Comparison of ENCODE assay signal across 7 cellular contexts in genomic region chr1:22710688-22711024, GRCh38. TPM values are rescaled to one million over a fixed set of nuclear protein-coding genes. Genes with fewer than 3 reads are reported as not detected.
DNase-seq lines count a peak whose midpoint lies in the region; ATAC-seq and TF ChIP-seq lines count a peak whose summit lies in the region.

Gene EPHB2, plus strand, starts transcription at chr1:22710839. Its CDS starts 144 bp downstream, at chr1:22710983.

- H3K4me2 ChIP-seq in Loucy (ENCODE audit: low read depth, low read length, poor library complexity, severe bottlenecking), result peak within 1 kb of the TSS; percentile 67

- no peaks in the 10 kb centered on the region for H3K9me3 ChIP-seq in Loucy (ENCODE audit: insufficient read depth, low read depth, low read length)

- peak within 1 kb of the TSS; percentile 56 for H3K4me3 Mint-ChIP-seq in activated T-helper 1 cell treated with anti-CD3 and anti-CD28 coated beads, Interleukin-12 subunit alpha, Interleukin-12 subunit beta, Interleukin-2, Interleukin-4 antibody, amounts not matched to agents 30 ng/mL and 10 ng/mL and 1 ng/mL, durations not matched to agents 14 hours and 24 hours and 36 hours

- no peaks in the 10 kb centered on the region for H3F3A ChIP-seq in Loucy (ENCODE audit: low read depth)

- no peaks in the 10 kb centered on the region for H4K20me1 ChIP-seq in Loucy (ENCODE audit: insufficient read depth, low read length, poor library complexity, severe bottlenecking)

- no peak within 1 kb of the TSS for H3K27ac Mint-ChIP-seq in activated T-helper 1 cell treated with anti-CD3 and anti-CD28 coated beads, Interleukin-12 subunit alpha, Interleukin-12 subunit beta, Interleukin-2, Interleukin-4 antibody, amounts not matched to agents 30 ng/mL and 10 ng/mL and 1 ng/mL, durations not matched to agents 14 hours and 24 hours and 36 hours

- DNase-seq in GM04504 (ENCODE audit: low read depth) (peak; percentile 12), germinal center (ENCODE audit: low spot score) (peak; percentile 57), omental fat pad (ENCODE audit: low spot score) (no peak), NCI-H526 treated with DMSO at 0.1 percent for 48 hours (lab: John Stamatoyannopoulos, UW) (no peak)
- no peak for DNase-seq in activated T-helper 1 cell treated with anti-CD3 and anti-CD28 coated beads, Interleukin-12 subunit alpha, Interleukin-12 subunit beta, Interleukin-2, Interleukin-4 antibody, amounts not matched to agents 30 ng/mL and 10 ng/mL and 1 ng/mL, durations not matched to agents 14 hours and 24 hours and 36 hours (ENCODE audit: low spot score)

- intact Hi-C loops in activated T-helper 1 cell treated with anti-CD3 and anti-CD28 coated beads, Interleukin-12 subunit alpha, Interleukin-12 subunit beta, Interleukin-2, Interleukin-4 antibody, amounts not matched to agents 30 ng/mL and 10 ng/mL and 1 ng/mL, durations not matched to agents 14 hours and 24 hours and 36 hours (cut with micrococcal nuclease), result no loop called here

- TF ChIP-seq CTCF in Loucy (conservative IDR thresholded peaks at IDR 0.05; ENCODE audit: low read length) (no peak), omental fat pad (IDR thresholded peaks at IDR 0.05) (no peak)

- no peaks in the 10 kb centered on the region for H3K9me2 ChIP-seq in Loucy (replicated peaks; ENCODE audit: low read depth, low read length)

- H3K9me3 Mint-ChIP-seq in activated T-helper 1 cell treated with anti-CD3 and anti-CD28 coated beads, Interleukin-12 subunit alpha, Interleukin-12 subunit beta, Interleukin-2, Interleukin-4 antibody, amounts not matched to agents 30 ng/mL and 10 ng/mL and 1 ng/mL, durations not matched to agents 14 hours and 24 hours and 36 hours, result no peaks in the 10 kb centered on the region

- no peaks in the 10 kb centered on the region for H3K36me3 ChIP-seq in Loucy (ENCODE audit: insufficient read depth, low read length)

- ATAC-seq in omental fat pad (ENCODE audit: low FRiP score), result peak; percentile 74
- no peak for ATAC-seq in HG02759 (IDR thresholded peaks at IDR 0.05; ENCODE audit: unreplicated experiment)

- H3K27me3 ChIP-seq in Loucy (ENCODE audit: insufficient read depth, low read length, poor library complexity, severe bottlenecking), result no peaks in the 10 kb centered on the region

- H3K9ac ChIP-seq in Loucy (ENCODE audit: low read depth, low read length, poor library complexity, severe bottlenecking), result no peak within 1 kb of the TSS

- H2AFZ ChIP-seq in Loucy (ENCODE audit: low read length), result no peak within 1 kb of the TSS; the same call in 1 of the 2 replicates

- peaks cover 52% of the 10 kb centered on the region for H3K27me3 Mint-ChIP-seq in activated T-helper 1 cell treated with anti-CD3 and anti-CD28 coated beads, Interleukin-12 subunit alpha, Interleukin-12 subunit beta, Interleukin-2, Interleukin-4 antibody, amounts not matched to agents 30 ng/mL and 10 ng/mL and 1 ng/mL, durations not matched to agents 14 hours and 24 hours and 36 hours (ENCODE audit: insufficient read depth)

- peaks cover 5% of the 10 kb centered on the region for H3K4me1 ChIP-seq in Loucy (ENCODE audit: insufficient read depth, low read length, poor library complexity, severe bottlenecking)

- no peaks in the 10 kb centered on the region for H3K4me1 Mint-ChIP-seq in activated T-helper 1 cell treated with anti-CD3 and anti-CD28 coated beads, Interleukin-12 subunit alpha, Interleukin-12 subunit beta, Interleukin-2, Interleukin-4 antibody, amounts not matched to agents 30 ng/mL and 10 ng/mL and 1 ng/mL, durations not matched to agents 14 hours and 24 hours and 36 hours (ENCODE audit: low read depth)

- no peaks in the 10 kb centered on the region for H3K36me3 Mint-ChIP-seq in activated T-helper 1 cell treated with anti-CD3 and anti-CD28 coated beads, Interleukin-12 subunit alpha, Interleukin-12 subunit beta, Interleukin-2, Interleukin-4 antibody, amounts not matched to agents 30 ng/mL and 10 ng/mL and 1 ng/mL, durations not matched to agents 14 hours and 24 hours and 36 hours (ENCODE audit: low read depth)

- no peaks in the 10 kb centered on the region for H3K79me2 ChIP-seq in Loucy (ENCODE audit: insufficient read depth, low read length)

- peak within 1 kb of the TSS; percentile 61 for H3K4me3 ChIP-seq in Loucy (ENCODE audit: low read length, poor library complexity, severe bottlenecking)

RNA-seq across cellular contexts. Expression of gene EPHB2, which starts in this region (rescaled TPM):
- not detected in 2 replicates for total RNA-seq in activated T-helper 1 cell treated with anti-CD3 and anti-CD28 coated beads, Interleukin-12 subunit alpha, Interleukin-12 subunit beta, Interleukin-2, Interleukin-4 antibody, amounts not matched to agents 30 ng/mL and 10 ng/mL and 1 ng/mL, durations not matched to agents 14 hours and 24 hours and 36 hours
- 1 to 10 TPM; 3.5 to 5.5 (median 4.7) TPM for total RNA-seq in omental fat pad

Comparison
In these comparisons a context has a peak if more than half of its experiments do, and no peak if none do; other contexts are left out.
1. DNase-seq: peak in GM04504 (single experiment) and germinal center (single experiment); none in activated T-helper 1 cell treated with anti-CD3 and anti-CD28 coated beads, Interleukin-12 subunit alpha, Interleukin-12 subunit beta, Interleukin-2, Interleukin-4 antibody, amounts not matched to agents 30 ng/mL and 10 ng/mL and 1 ng/mL, durations not matched to agents 14 hours and 24 hours and 36 hours (single experiment), omental fat pad (single experiment) and NCI-H526 treated with DMSO at 0.1 percent for 48 hours (single experiment).